ENCODE assay signal across 18 cellular contexts in genomic region chr20:1944345-1945099, GRCh38. TPM values are rescaled to one million over a fixed set of nuclear protein-coding genes. Genes with fewer than 3 reads are reported as not detected.
DNase-seq lines count a peak whose midpoint lies in the region; ATAC-seq, FAIRE-seq and TF ChIP-seq lines count a peak whose summit lies in the region.
"Had no signal": no experiment of that assay in that cellular context is flagged by ENCODE, and none has a peak within 500 bp of the region (broad histone marks: within the 10 kb centered on the region; RNA-seq: fewer than 3 reads in every experiment).

No MANE protein-coding gene starts in this region.

- TF ChIP-seq CTCF in breast epithelium (IDR thresholded peaks at IDR 0.05) (no peak), HepG2 (CRISPR knock-in tag; IDR thresholded peaks at IDR 0.05) (no peak), upper lobe of left lung (IDR thresholded peaks at IDR 0.05) (no peak)

- in situ Hi-C loops in HepG2 (cut with HindIII; ENCODE audit: extremely low pct_ligation_motif_present, low pct_unique_long_range_greater_than_20kb), result no loop called here

- peak; percentile 14 for DNase-seq in activated effector memory CD4-positive, alpha-beta T cell treated with anti-CD3 and anti-CD28 coated beads, Interleukin-2, amount 50 U/mL, for 16 hours
- DNase-seq in activated effector memory CD4-positive, alpha-beta T cell treated with Interleukin-2 at 50 U/mL for 16 hours, result no peak
- no peak for DNase-seq in breast epithelium (ENCODE audit: low spot score in 2 of 2)
- no peak for DNase-seq in HepG2 (ENCODE audit: low spot score)
- DNase-seq in upper lobe of left lung, result peak in 1 of 2 donors; percentile 18
- no peak for DNase-seq in posterior cingulate gyrus
- DNase-seq: activated CD8-positive, alpha-beta T cell treated with anti-CD3 and anti-CD28 coated beads, Interleukin-2, amount 10 ng/mL, durations not matched to agents 7 days and 5 days; effector CD4-positive, alpha-beta T cell; GDM1; NCI-H1105; NCI-H446 treated with DMSO at 0.1 percent for 48 hours; PC-9; stimulated activated naive CD8-positive, alpha-beta T cell treated with anti-CD3 and anti-CD28 coated beads, Interleukin-15, amount 100 ng/mL, for 72 hours had no signal

- no peaks in the 10 kb centered on the region for H3K27me3 ChIP-seq in breast epithelium
- H3K27me3 ChIP-seq in HepG2 (ENCODE audit: control insufficient read depth in 1 of 2, insufficient read depth in 2 of 2, low read length in 2 of 2), result peaks cover 15 to 37% of the 10 kb centered on the region in 2 experiments; a peak in 4 of 5 replicates
- H3K27me3 ChIP-seq in upper lobe of left lung, result peaks cover 0 to 3% (median 0%) of the 10 kb centered on the region in 4 donors

- TF ChIP-seq EP300 in HepG2 (IDR thresholded peaks at IDR 0.05; ENCODE audit: low read depth in 2 of 2, low read length in 2 of 2) (no peak), HepG2 (CRISPR knock-in tag; IDR thresholded peaks at IDR 0.05; ENCODE audit: borderline replicate concordance) (no peak), upper lobe of left lung (IDR thresholded peaks at IDR 0.05) (no peak)

- BruUV-seq in HepG2 (replicated peaks; lab: Mats Ljungman, UMichigan), result no TSS peak

- TF ChIP-seq RAD21 in HepG2 (CRISPR knock-in tag; IDR thresholded peaks at IDR 0.05), result no peak

- H3K9ac ChIP-seq in HepG2 (ENCODE audit: insufficient read depth, low read depth, low read length), result no peak overlapping the region

- POLR2A ChIA-PET in HepG2 (lab: Yijun Ruan, JAX), result no interaction called here

- H3K4me2 ChIP-seq in HepG2 (ENCODE audit: low read depth, low read length), result no peak overlapping the region
- H3K4me2 ChIP-seq: PC-9 had no signal

- ATAC-seq in HepG2 (no peak), upper lobe of left lung (ENCODE audit: low FRiP score in 2 of 2) (no peak), SK-N-SH treated with all-trans-retinoic acid at 6 μM for 48 hours (no peak), GM18517 (IDR thresholded peaks at IDR 0.05; ENCODE audit: unreplicated experiment) (no peak)
- ATAC-seq: activated CD8-positive, alpha-beta T cell treated with anti-CD3 and anti-CD28 coated beads, Interleukin-2, amount 10 ng/mL, durations not matched to agents 7 days and 5 days; stimulated activated naive CD8-positive, alpha-beta T cell treated with anti-CD3 and anti-CD28 coated beads, Interleukin-15, amount 100 ng/mL, for 72 hours had no signal

- H3K9me3 ChIP-seq in breast epithelium (no peaks in the 10 kb centered on the region), HepG2 (ENCODE audit: low read length) (no peaks in the 10 kb centered on the region), upper lobe of left lung (no peaks in the 10 kb centered on the region)
- H3K9me3 ChIP-seq: mucosa of descending colon had no signal

- intact Hi-C loops in breast epithelium (cut with DNase I; ENCODE audit: low total_unique reads) (loop anchor here (5.0 kb wide), 1 partner anchor 873 kb away; the partner anchor contains the start of gene TMEM239), HepG2 (cut with micrococcal nuclease; ENCODE audit: unreplicated experiment) (loop anchor here (5.0 kb wide), 1 partner anchor 42 kb away; no protein-coding TSS in a partner anchor), posterior cingulate gyrus (cut with DNase I) (no loop called here)

- WGBS in HepG2 (ENCODE audit: low lambda C conversion rate), result 32% methylated on average over 6 of the region's 6 CpGs
- WGBS in upper lobe of left lung, 2 donors, result 61 to 77% methylated on average over 6 of the region's 6 CpGs

- no peak overlapping the region for H2AFZ ChIP-seq in HepG2 (ENCODE audit: low read length)
- H2AFZ ChIP-seq: PC-9 had no signal

- H3K27ac ChIP-seq in breast epithelium (peak overlapping the region; percentile 52 to 56), HepG2 (ENCODE audit: extremely low read length, insufficient read depth, low read length) (no peak overlapping the region), upper lobe of left lung (peak overlapping the region; percentile 57 to 86 (median 84))
- H3K27ac ChIP-seq: PC-9 had no signal

- H4K20me1 ChIP-seq in HepG2 (ENCODE audit: insufficient read depth, low read length), result no peaks in the 10 kb centered on the region

- no peak for TF ChIP-seq POLR2A in breast epithelium (IDR thresholded peaks at IDR 0.05)
- no peak for TF ChIP-seq POLR2A in HepG2 (IDR thresholded peaks at IDR 0.05; ENCODE audit: insufficient read depth in 1 of 2, low read depth in 2 of 2, low read length in 2 of 2)
- no peak for TF ChIP-seq POLR2A in upper lobe of left lung (IDR thresholded peaks at IDR 0.05)

- H3K4me3 ChIP-seq in breast epithelium (no peak overlapping the region), HepG2 (replicated peaks in 1 of 3; ENCODE audit: insufficient read depth in 1 of 3, low read depth in 2 of 3, low read length in 3 of 3) (no peak overlapping the region), upper lobe of left lung (no peak overlapping the region)
- H3K4me3 ChIP-seq: mucosa of descending colon, PC-9 had no signal

- H3K4me1 ChIP-seq in breast epithelium, result peaks cover 3 to 13% of the 10 kb centered on the region in 2 donors
- peaks cover 42% of the 10 kb centered on the region for H3K4me1 ChIP-seq in HepG2 (ENCODE audit: insufficient read depth, low read length)
- H3K4me1 ChIP-seq in upper lobe of left lung, result peaks cover 27 to 54% (median 35%) of the 10 kb centered on the region in 4 donors

- H3K79me2 ChIP-seq in HepG2 (ENCODE audit: insufficient read depth, low read length), result no peaks in the 10 kb centered on the region

- no peak for FAIRE-seq in HepG2 (lab: Jason Lieb, UNC)

- CTCF ChIA-PET in HepG2 (lab: Yijun Ruan, JAX; ENCODE audit: low intra/inter-chr PET ratio, low total read pairs), result no interaction called here

- H3K36me3 ChIP-seq in breast epithelium (no peaks in the 10 kb centered on the region), HepG2 (replicated peaks in 1 of 2; ENCODE audit: control insufficient read depth in 1 of 2, insufficient read depth in 2 of 2, low read length in 2 of 2) (no peaks in the 10 kb centered on the region), upper lobe of left lung (no peaks in the 10 kb centered on the region)

TF ChIP-seq in HepG2, 621 proteins besides CTCF, POLR2A, EP300 and RAD21 (continues in another document):
- peak; percentile 89; the same call in 1 of the 2 replicates for TF ChIP-seq PLRG1 (conservative IDR thresholded peaks at IDR 0.05)
- TF ChIP-seq ZNF33A (CRISPR knock-in tag; IDR thresholded peaks at IDR 0.05; ENCODE audit: borderline replicate concordance), result no peak

TF ChIP-seq in SK-N-SH treated with all-trans-retinoic acid at 6 μM for 48 hours, 23 proteins besides CTCF, POLR2A, EP300 and RAD21 (continues in another document):
- no peak for TF ChIP-seq BACH2 (CRISPR knock-in tag; IDR thresholded peaks at IDR 0.05; ENCODE audit: borderline replicate concordance)
- TF ChIP-seq TCF4 (CRISPR knock-in tag; IDR thresholded peaks at IDR 0.05; ENCODE audit: borderline replicate concordance), result no peak

RNA-seq across cellular contexts. Expression of gene SIRPA, which starts 49.3 kb away (rescaled TPM):
- total RNA-seq in breast epithelium, result 10 to 100 TPM; 42.3 to 64.6 (median 53.9) TPM
- total RNA-seq in HepG2 (2016; rRNA removed; fragmentation: Illumina TruSeq; extraction: Trizol), result 13.1 and 17.6 TPM in 2 replicates
- 7.1 and 7.6 TPM in 2 replicates for total RNA-seq in HepG2 (2016; cell fraction: cytosol; rRNA removed; fragmentation: Illumina TruSeq; extraction: Trizol; ENCODE audit: low read depth)
- total RNA-seq in HepG2 (2016; cell fraction: insoluble cytoplasmic fraction; rRNA removed; fragmentation: Illumina TruSeq; extraction: Trizol), result 12.0 and 17.3 TPM in 2 replicates
- total RNA-seq in HepG2 (2016; cell fraction: membrane; rRNA removed; fragmentation: Illumina TruSeq; extraction: Trizol), result 23.3 and 25.2 TPM in 2 replicates
- 17.5 and 21.7 TPM in 2 replicates for total RNA-seq in HepG2 (2016; cell fraction: nucleus; rRNA removed; fragmentation: Illumina TruSeq; extraction: Trizol)
- polyA plus RNA-seq in HepG2 (2011; rRNA removed), result 6.8 and 7.2 TPM in 2 replicates
- 5.4 and 6.5 TPM in 2 replicates for polyA plus RNA-seq in HepG2 (2011; cell fraction: cytosol; rRNA removed)
- polyA plus RNA-seq in HepG2 (2011; cell fraction: nucleus; rRNA removed), result 9.1 and 9.3 TPM in 2 replicates
- polyA plus RNA-seq in HepG2 (2012), result 2.7 and 4.8 TPM in 2 replicates
- 20.1 and 21.9 TPM in 2 replicates for polyA plus RNA-seq in HepG2 (2016; cell fraction: cytosol; fragmentation: Illumina TruSeq; extraction: Trizol; ENCODE audit: low read depth)
- 23.3 and 30.2 TPM in 2 replicates for polyA plus RNA-seq in HepG2 (2016; cell fraction: insoluble cytoplasmic fraction; fragmentation: Illumina TruSeq; extraction: Trizol; ENCODE audit: low read depth)
- polyA plus RNA-seq in HepG2 (2016; cell fraction: membrane; fragmentation: Illumina TruSeq; extraction: Trizol; ENCODE audit: low read depth), result 44.9 and 45.6 TPM in 2 replicates
- 53.5 and 55.1 TPM in 2 replicates for polyA plus RNA-seq in HepG2 (2016; cell fraction: nucleus; fragmentation: Illumina TruSeq; extraction: Trizol; ENCODE audit: insufficient read depth, low read depth)
- 0.05 and 6.2 TPM in 2 replicates for polyA minus RNA-seq in HepG2 (2011; rRNA and poly(A)+ RNA removed; ENCODE audit: low replicate concordance)
- 2.5 and 3.8 TPM in 2 replicates for polyA minus RNA-seq in HepG2 (2011; cell fraction: cytosol; rRNA and poly(A)+ RNA removed)
- polyA minus RNA-seq in HepG2 (2011; cell fraction: nucleus; rRNA and poly(A)+ RNA removed), result 2.4 and 2.6 TPM in 2 replicates
- total RNA-seq in upper lobe of left lung, result 100 to 1,000 TPM in 1 of 6 donors, 10 to 100 TPM in 5; 36.3 to 119 (median 60.4) TPM
- total RNA-seq: activated CD8-positive, alpha-beta T cell treated with anti-CD3 and anti-CD28 coated beads, Interleukin-2, amount 10 ng/mL, durations not matched to agents 7 days and 5 days had no signal

RNA-seq across cellular contexts. Expression of gene PDYN, which starts 49.3 kb away (rescaled TPM):
- total RNA-seq in breast epithelium (not detected), HepG2 (2016; rRNA removed; fragmentation: Illumina TruSeq; extraction: Trizol) (not detected in 2 replicates), upper lobe of left lung (not detected)
- not detected in 2 replicates for total RNA-seq in HepG2 (2016; cell fraction: cytosol; rRNA removed; fragmentation: Illumina TruSeq; extraction: Trizol; ENCODE audit: low read depth)
- not detected in 2 replicates for total RNA-seq in HepG2 (2016; cell fraction: insoluble cytoplasmic fraction; rRNA removed; fragmentation: Illumina TruSeq; extraction: Trizol)
- not detected in 2 replicates for total RNA-seq in HepG2 (2016; cell fraction: membrane; rRNA removed; fragmentation: Illumina TruSeq; extraction: Trizol)
- total RNA-seq in HepG2 (2016; cell fraction: nucleus; rRNA removed; fragmentation: Illumina TruSeq; extraction: Trizol), result not detected in 2 replicates
- polyA plus RNA-seq in HepG2 (2011; rRNA removed), result not detected in 2 replicates
- polyA plus RNA-seq in HepG2 (2011; cell fraction: cytosol; rRNA removed), result not detected in 2 replicates
- polyA plus RNA-seq in HepG2 (2011; cell fraction: nucleus; rRNA removed), result not detected in 2 replicates
- not detected in 2 replicates for polyA plus RNA-seq in HepG2 (2012)
- not detected in 2 replicates for polyA plus RNA-seq in HepG2 (2016; cell fraction: cytosol; fragmentation: Illumina TruSeq; extraction: Trizol; ENCODE audit: low read depth)
- not detected in 2 replicates for polyA plus RNA-seq in HepG2 (2016; cell fraction: insoluble cytoplasmic fraction; fragmentation: Illumina TruSeq; extraction: Trizol; ENCODE audit: low read depth)
- polyA plus RNA-seq in HepG2 (2016; cell fraction: membrane; fragmentation: Illumina TruSeq; extraction: Trizol; ENCODE audit: low read depth), result not detected in 2 replicates
- not detected in 2 replicates for polyA plus RNA-seq in HepG2 (2016; cell fraction: nucleus; fragmentation: Illumina TruSeq; extraction: Trizol; ENCODE audit: insufficient read depth, low read depth)
- polyA minus RNA-seq in HepG2 (2011; rRNA and poly(A)+ RNA removed; ENCODE audit: low replicate concordance), result not detected in 2 replicates
- polyA minus RNA-seq in HepG2 (2011; cell fraction: cytosol; rRNA and poly(A)+ RNA removed), result not detected in 2 replicates
- polyA minus RNA-seq in HepG2 (2011; cell fraction: nucleus; rRNA and poly(A)+ RNA removed), result not detected in 2 replicates
- total RNA-seq: activated CD8-positive, alpha-beta T cell treated with anti-CD3 and anti-CD28 coated beads, Interleukin-2, amount 10 ng/mL, durations not matched to agents 7 days and 5 days; mucosa of descending colon; osteocyte; PC-9 had no signal
- polyA plus RNA-seq: IgD-negative memory B cell had no signal
